11 cellular contexts compared by ENCODE assay signal in genomic region chr16:51149721-51150158, GRCh38. TPM values are rescaled to one million over a fixed set of nuclear protein-coding genes. Genes with fewer than 3 reads are reported as not detected.
A peak's percentile ranks its signal among the peaks of the same experiment; 100 is the strongest.
DNase-seq lines count a peak whose midpoint lies in the region; ATAC-seq, FAIRE-seq and TF ChIP-seq lines count a peak whose summit lies in the region.
"Had no signal": no experiment of that assay in that cellular context is flagged by ENCODE, and none has a peak within 500 bp of the region (broad histone marks: within the 10 kb centered on the region; RNA-seq: fewer than 3 reads in every experiment).

No MANE protein-coding gene starts in this region.

- no peak for TF ChIP-seq EP300 in HepG2 (IDR thresholded peaks at IDR 0.05; ENCODE audit: low read depth in 2 of 2, low read length in 2 of 2)
- no peak for TF ChIP-seq EP300 in HepG2 (CRISPR knock-in tag; IDR thresholded peaks at IDR 0.05; ENCODE audit: borderline replicate concordance)
- TF ChIP-seq EP300 in transverse colon (IDR thresholded peaks at IDR 0.05; ENCODE audit: low read depth): no peak

- no peak for DNase-seq in activated CD8-positive, alpha-beta T cell treated with anti-CD3 and anti-CD28 coated beads, Interleukin-2, amount 10 ng/mL, durations not matched to agents 7 days and 5 days
- DNase-seq in activated CD8-positive, alpha-beta T cell treated with anti-CD3 and anti-CD28 coated beads for 36 hours: no peak
- DNase-seq in choroid plexus epithelial cell (ENCODE audit: low read depth) (no peak), HepG2 (ENCODE audit: low spot score) (no peak), transverse colon (no peak), OCI-LY7 (ENCODE audit: low spot score) (no peak), upper lobe of right lung (no peak), GOT3 (lab: John Stamatoyannopoulos, UW) (no peak)
- DNase-seq: activated T-cell treated with anti-CD3 and anti-CD28 coated beads for 4 hours, AML-193, NCI-H1417 treated with DMSO at 0.1 percent for 48 hours had no signal

- H3K79me2 ChIP-seq in HepG2 (ENCODE audit: insufficient read depth, low read length): peaks cover 57% of the 10 kb centered on the region
- H3K79me2 ChIP-seq in OCI-LY7 (ENCODE audit: insufficient read depth, low read depth, low read length): no peaks in the 10 kb centered on the region

- no peaks in the 10 kb centered on the region for H4K20me1 ChIP-seq in HepG2 (ENCODE audit: insufficient read depth, low read length)
- no peaks in the 10 kb centered on the region for H4K20me1 ChIP-seq in OCI-LY7 (ENCODE audit: insufficient read depth, low read length)

- H2AFZ ChIP-seq in HepG2 (ENCODE audit: low read length) (peak overlapping the region; percentile 71), OCI-LY7 (ENCODE audit: low read length) (no peak overlapping the region)

- ATAC-seq in activated CD8-positive, alpha-beta T cell treated with anti-CD3 and anti-CD28 coated beads, Interleukin-2, amount 10 ng/mL, durations not matched to agents 7 days and 5 days: no peak
- no peak for ATAC-seq in activated CD8-positive, alpha-beta T cell treated with anti-CD3 and anti-CD28 coated beads for 36 hours
- ATAC-seq in HepG2 (peak; percentile 19; the same call in 2 of the 3 replicates), upper lobe of right lung (no peak)

- H3K4me1 ChIP-seq in HepG2 (ENCODE audit: insufficient read depth, low read length) (peaks cover 53% of the 10 kb centered on the region), transverse colon (peaks cover 0 to 21% (median 13%) of the 10 kb centered on the region in 4 donors), OCI-LY7 (ENCODE audit: insufficient read depth, low read length, poor library complexity, severe bottlenecking) (no peaks in the 10 kb centered on the region), upper lobe of right lung (peaks cover 13% of the 10 kb centered on the region)

- H3K9me3 Mint-ChIP-seq in activated CD8-positive, alpha-beta T cell treated with anti-CD3 and anti-CD28 coated beads, Interleukin-2, amount 10 ng/mL, durations not matched to agents 7 days and 5 days (ENCODE audit: insufficient read depth): peaks cover 8% of the 10 kb centered on the region
- peaks cover 4% of the 10 kb centered on the region for H3K9me3 Mint-ChIP-seq in activated CD8-positive, alpha-beta T cell treated with anti-CD3 and anti-CD28 coated beads for 36 hours

- intact Hi-C loops in activated CD8-positive, alpha-beta T cell treated with anti-CD3 and anti-CD28 coated beads for 36 hours (cut with micrococcal nuclease): no loop called here
- intact Hi-C loops in HepG2 (cut with micrococcal nuclease; ENCODE audit: unreplicated experiment) (loop anchor here (2.0 to 5.0 kb wide), 2 partner anchors 29 to 287 kb away; no protein-coding TSS in a partner anchor), transverse colon (cut with DNase I; ENCODE audit: low total_unique reads) (loop anchor here (5.0 kb wide), 1 partner anchor 727 kb away; no protein-coding TSS in a partner anchor), OCI-LY7 (cut with micrococcal nuclease; ENCODE audit: unreplicated experiment) (no loop called here), upper lobe of right lung (cut with DNase I) (no loop called here)

- WGBS in HepG2 (ENCODE audit: low lambda C conversion rate): under 1% methylated on average over 20 of the region's 35 CpGs
- 23% methylated on average over 35 of the region's 35 CpGs; no CpG with 5 or more reads in 1 of the 2 donors for WGBS in transverse colon (ENCODE audit: low coverage in 1 of 2), 2 donors

- no peak for TF ChIP-seq RAD21 in HepG2 (CRISPR knock-in tag; IDR thresholded peaks at IDR 0.05)

- no peak overlapping the region for H3K27ac Mint-ChIP-seq in activated CD8-positive, alpha-beta T cell treated with anti-CD3 and anti-CD28 coated beads, Interleukin-2, amount 10 ng/mL, durations not matched to agents 7 days and 5 days
- no peak overlapping the region for H3K27ac Mint-ChIP-seq in activated CD8-positive, alpha-beta T cell treated with anti-CD3 and anti-CD28 coated beads for 36 hours

- POLR2A ChIA-PET in activated CD8-positive, alpha-beta T cell treated with anti-CD3 and anti-CD28 coated beads, Interleukin-2, amount 10 ng/mL, durations not matched to agents 7 days and 5 days (lab: Charles Lee): no interaction called here
- POLR2A ChIA-PET in activated CD8-positive, alpha-beta T cell treated with anti-CD3 and anti-CD28 coated beads for 36 hours (lab: Charles Lee): no interaction called here
- POLR2A ChIA-PET in HepG2 (lab: Yijun Ruan, JAX): interaction anchor here (0.6 to 2.1 kb wide), 6 partner anchors 24 to 115 kb away, joined by 3 to 11 read pairs (median 6); no protein-coding TSS in a partner anchor
- POLR2A ChIA-PET in OCI-LY7 (lab: Charles Lee): no interaction called here

- no peaks in the 10 kb centered on the region for H3K9me3 ChIP-seq in HepG2 (ENCODE audit: low read length)
- no peaks in the 10 kb centered on the region for H3K9me3 ChIP-seq in transverse colon
- H3K9me3 ChIP-seq in OCI-LY7 (ENCODE audit: low read length): no peaks in the 10 kb centered on the region
- no peaks in the 10 kb centered on the region for H3K9me3 ChIP-seq in upper lobe of right lung

- TF ChIP-seq POLR2A in HepG2 (IDR thresholded peaks at IDR 0.05; ENCODE audit: insufficient read depth in 1 of 2, low read depth in 2 of 2, low read length in 2 of 2) (no peak), transverse colon (IDR thresholded peaks at IDR 0.05) (no peak)

- BruUV-seq in HepG2 (replicated peaks; lab: Mats Ljungman, UMichigan): TSS peak; percentile 70
- no TSS peak for BruUV-seq in OCI-LY7 (replicated peaks; lab: Mats Ljungman, UMichigan)

- H3K27ac ChIP-seq in HepG2 (ENCODE audit: extremely low read length, insufficient read depth, low read length) (peak overlapping the region; percentile 86), transverse colon (peak overlapping the region; percentile 66 to 77 (median 72)), OCI-LY7 (ENCODE audit: low read depth, low read length, poor library complexity, severe bottlenecking) (no peak overlapping the region), upper lobe of right lung (no peak overlapping the region)

- H3K9me2 ChIP-seq in OCI-LY7 (ENCODE audit: insufficient read depth, low read length): no peaks in the 10 kb centered on the region

- CTCF ChIA-PET in activated CD8-positive, alpha-beta T cell treated with anti-CD3 and anti-CD28 coated beads, Interleukin-2, amount 10 ng/mL, durations not matched to agents 7 days and 5 days (lab: Charles Lee): no interaction called here
- CTCF ChIA-PET in activated CD8-positive, alpha-beta T cell treated with anti-CD3 and anti-CD28 coated beads for 36 hours (lab: Charles Lee): no interaction called here
- CTCF ChIA-PET in HepG2 (lab: Yijun Ruan, JAX; ENCODE audit: low intra/inter-chr PET ratio, low total read pairs): no interaction called here
- CTCF ChIA-PET in OCI-LY7 (lab: Charles Lee; ENCODE audit: unreplicated experiment): no interaction called here

- FAIRE-seq in HepG2 (lab: Jason Lieb, UNC): no peak

- H3K36me3 Mint-ChIP-seq in activated CD8-positive, alpha-beta T cell treated with anti-CD3 and anti-CD28 coated beads, Interleukin-2, amount 10 ng/mL, durations not matched to agents 7 days and 5 days (ENCODE audit: low read depth): peaks cover 13% of the 10 kb centered on the region
- H3K36me3 Mint-ChIP-seq in activated CD8-positive, alpha-beta T cell treated with anti-CD3 and anti-CD28 coated beads for 36 hours (ENCODE audit: low read depth): peaks cover 2% of the 10 kb centered on the region

- peaks cover 0 to 10% of the 10 kb centered on the region in 2 experiments; a peak in 3 of 5 replicates for H3K27me3 ChIP-seq in HepG2 (ENCODE audit: control insufficient read depth in 1 of 2, insufficient read depth in 2 of 2, low read length in 2 of 2)
- H3K27me3 ChIP-seq in transverse colon: peaks cover 90% of the 10 kb centered on the region
- H3K27me3 ChIP-seq in upper lobe of right lung: peaks cover 91% of the 10 kb centered on the region

- in situ Hi-C loops in HepG2 (cut with HindIII; ENCODE audit: extremely low pct_ligation_motif_present, low pct_unique_long_range_greater_than_20kb): loop anchor here (5.0 kb wide), 1 partner anchor 613 kb away; no protein-coding TSS in a partner anchor
- in situ Hi-C loops in transverse colon (cut with MboI; ENCODE audit: low pct_ligation_motif_present in 1 of 4, low pct_unique_long_range_greater_than_20kb in 1 of 4, low sequenced_read_pairs in 3 of 4): no loop called here

- peak overlapping the region; percentile 90 for H3K4me2 ChIP-seq in HepG2 (ENCODE audit: low read depth, low read length)
- H3K4me2 ChIP-seq in OCI-LY7 (ENCODE audit: low read length): no peak overlapping the region

- H3K4me3 ChIP-seq in choroid plexus epithelial cell (ENCODE audit: low read depth, low read length) (peak overlapping the region; percentile 55), HepG2 (replicated peaks in 1 of 3; ENCODE audit: insufficient read depth in 1 of 3, low read depth in 2 of 3, low read length in 3 of 3) (peak overlapping the region; percentile 90 to 97 (median 94)), transverse colon (peak overlapping the region in 3 of 4 donors; percentile 20 to 45 (median 23)), OCI-LY7 (ENCODE audit: low read depth, low read length, poor library complexity, severe bottlenecking) (no peak overlapping the region), upper lobe of right lung (no peak overlapping the region)

- peaks cover 56% of the 10 kb centered on the region for H3K27me3 Mint-ChIP-seq in activated CD8-positive, alpha-beta T cell treated with anti-CD3 and anti-CD28 coated beads, Interleukin-2, amount 10 ng/mL, durations not matched to agents 7 days and 5 days (ENCODE audit: low read depth)
- peaks cover 54% of the 10 kb centered on the region for H3K27me3 Mint-ChIP-seq in activated CD8-positive, alpha-beta T cell treated with anti-CD3 and anti-CD28 coated beads for 36 hours

- no peaks in the 10 kb centered on the region for H3K4me1 Mint-ChIP-seq in activated CD8-positive, alpha-beta T cell treated with anti-CD3 and anti-CD28 coated beads, Interleukin-2, amount 10 ng/mL, durations not matched to agents 7 days and 5 days (ENCODE audit: low read depth)
- peaks cover 7% of the 10 kb centered on the region for H3K4me1 Mint-ChIP-seq in activated CD8-positive, alpha-beta T cell treated with anti-CD3 and anti-CD28 coated beads for 36 hours (ENCODE audit: low read depth)

- H3K36me3 ChIP-seq in HepG2 (replicated peaks in 1 of 2; ENCODE audit: control insufficient read depth in 1 of 2, insufficient read depth in 2 of 2, low read length in 2 of 2): no peaks in the 10 kb centered on the region
- no peaks in the 10 kb centered on the region for H3K36me3 ChIP-seq in transverse colon
- no peaks in the 10 kb centered on the region for H3K36me3 ChIP-seq in OCI-LY7 (ENCODE audit: insufficient read depth, low read length)
- H3K36me3 ChIP-seq in upper lobe of right lung: no peaks in the 10 kb centered on the region

- no peak for TF ChIP-seq CTCF in activated CD8-positive, alpha-beta T cell treated with anti-CD3 and anti-CD28 coated beads for 36 hours (IDR thresholded peaks at IDR 0.05)
- TF ChIP-seq CTCF in choroid plexus epithelial cell (conservative IDR thresholded peaks at IDR 0.05; ENCODE audit: low read depth, low read length) (no peak), HepG2 (CRISPR knock-in tag; IDR thresholded peaks at IDR 0.05) (no peak), transverse colon (IDR thresholded peaks at IDR 0.05) (no peak), OCI-LY7 (conservative IDR thresholded peaks at IDR 0.05; ENCODE audit: low read length) (no peak), upper lobe of right lung (IDR thresholded peaks at IDR 0.05) (no peak)

- peak overlapping the region; percentile 28 for H3K4me3 Mint-ChIP-seq in activated CD8-positive, alpha-beta T cell treated with anti-CD3 and anti-CD28 coated beads, Interleukin-2, amount 10 ng/mL, durations not matched to agents 7 days and 5 days
- H3K4me3 Mint-ChIP-seq in activated CD8-positive, alpha-beta T cell treated with anti-CD3 and anti-CD28 coated beads for 36 hours: no peak overlapping the region

- peak overlapping the region; percentile 91 for H3K9ac ChIP-seq in HepG2 (ENCODE audit: insufficient read depth, low read depth, low read length)

RNA-seq across cellular contexts. Expression of gene SALL1, which starts 1.3 kb away (rescaled TPM):
- not detected for total RNA-seq in activated CD8-positive, alpha-beta T cell treated with anti-CD3 and anti-CD28 coated beads, Interleukin-2, amount 10 ng/mL, durations not matched to agents 7 days and 5 days
- total RNA-seq in activated CD8-positive, alpha-beta T cell treated with anti-CD3 and anti-CD28 coated beads for 36 hours: not detected
- total RNA-seq in HepG2 (2016; rRNA removed; fragmentation: Illumina TruSeq; extraction: Trizol) (12.3 and 18.5 TPM in 2 replicates), transverse colon (1 to 10 TPM in 2 of 4 donors, under 1 TPM in 1, not detected in 1; 0.41 to 2.6 (median 1.6) TPM), OCI-LY7 (2022) (not detected in 2 replicates), upper lobe of right lung (not detected)
- 3.8 and 4.7 TPM in 2 replicates for total RNA-seq in HepG2 (2016; cell fraction: cytosol; rRNA removed; fragmentation: Illumina TruSeq; extraction: Trizol; ENCODE audit: low read depth)
- total RNA-seq in HepG2 (2016; cell fraction: insoluble cytoplasmic fraction; rRNA removed; fragmentation: Illumina TruSeq; extraction: Trizol): 12.7 and 13.5 TPM in 2 replicates
- 12.7 and 14.2 TPM in 2 replicates for total RNA-seq in HepG2 (2016; cell fraction: membrane; rRNA removed; fragmentation: Illumina TruSeq; extraction: Trizol)
- total RNA-seq in HepG2 (2016; cell fraction: nucleus; rRNA removed; fragmentation: Illumina TruSeq; extraction: Trizol): 12.5 and 15.2 TPM in 2 replicates
- 5.9 and 6.6 TPM in 2 replicates for polyA plus RNA-seq in HepG2 (2011; rRNA removed)
- polyA plus RNA-seq in HepG2 (2011; cell fraction: cytosol; rRNA removed): 3.8 and 4.0 TPM in 2 replicates
- 7.7 TPM in 2 replicates for polyA plus RNA-seq in HepG2 (2011; cell fraction: nucleus; rRNA removed)
- 6.2 and 6.9 TPM in 2 replicates for polyA plus RNA-seq in HepG2 (2012)
- polyA plus RNA-seq in HepG2 (2016; cell fraction: cytosol; fragmentation: Illumina TruSeq; extraction: Trizol; ENCODE audit: low read depth): 2.3 and 3.0 TPM in 2 replicates
- 16.0 and 21.0 TPM in 2 replicates for polyA plus RNA-seq in HepG2 (2016; cell fraction: insoluble cytoplasmic fraction; fragmentation: Illumina TruSeq; extraction: Trizol; ENCODE audit: low read depth)
- polyA plus RNA-seq in HepG2 (2016; cell fraction: membrane; fragmentation: Illumina TruSeq; extraction: Trizol; ENCODE audit: low read depth): 8.5 and 9.6 TPM in 2 replicates
- 30.9 and 34.8 TPM in 2 replicates for polyA plus RNA-seq in HepG2 (2016; cell fraction: nucleus; fragmentation: Illumina TruSeq; extraction: Trizol; ENCODE audit: insufficient read depth, low read depth)
- 0.02 and 5.6 TPM in 2 replicates for polyA minus RNA-seq in HepG2 (2011; rRNA and poly(A)+ RNA removed; ENCODE audit: low replicate concordance)
- 3.4 and 4.2 TPM in 2 replicates for polyA minus RNA-seq in HepG2 (2011; cell fraction: cytosol; rRNA and poly(A)+ RNA removed)
- 4.0 and 4.2 TPM in 2 replicates for polyA minus RNA-seq in HepG2 (2011; cell fraction: nucleus; rRNA and poly(A)+ RNA removed)
- total RNA-seq in OCI-LY7 (2014; rRNA removed; shearing (Covaris generic)): not detected in 2 replicates

Comparison
In these comparisons a context has a peak if more than half of its experiments do, and no peak if none do; other contexts are left out.
1. H3K4me3 ChIP-seq: peak in choroid plexus epithelial cell (single experiment), HepG2 (3 of 3) and transverse colon (3 of 4); none in OCI-LY7 (single experiment) and upper lobe of right lung (single experiment).
2. H3K27ac ChIP-seq: peak in HepG2 (single experiment) and transverse colon (4 of 4); none in OCI-LY7 (single experiment) and upper lobe of right lung (single experiment).
3. intact Hi-C loops: an anchor here in HepG2 (2.0 to 5.0 kb wide) and transverse colon (5.0 kb wide); none called in activated CD8-positive, alpha-beta T cell treated with anti-CD3 and anti-CD28 coated beads for 36 hours, OCI-LY7 and upper lobe of right lung.